Comparison of ENCODE assay signal across 15 cellular contexts in the genomic region with DNA sequence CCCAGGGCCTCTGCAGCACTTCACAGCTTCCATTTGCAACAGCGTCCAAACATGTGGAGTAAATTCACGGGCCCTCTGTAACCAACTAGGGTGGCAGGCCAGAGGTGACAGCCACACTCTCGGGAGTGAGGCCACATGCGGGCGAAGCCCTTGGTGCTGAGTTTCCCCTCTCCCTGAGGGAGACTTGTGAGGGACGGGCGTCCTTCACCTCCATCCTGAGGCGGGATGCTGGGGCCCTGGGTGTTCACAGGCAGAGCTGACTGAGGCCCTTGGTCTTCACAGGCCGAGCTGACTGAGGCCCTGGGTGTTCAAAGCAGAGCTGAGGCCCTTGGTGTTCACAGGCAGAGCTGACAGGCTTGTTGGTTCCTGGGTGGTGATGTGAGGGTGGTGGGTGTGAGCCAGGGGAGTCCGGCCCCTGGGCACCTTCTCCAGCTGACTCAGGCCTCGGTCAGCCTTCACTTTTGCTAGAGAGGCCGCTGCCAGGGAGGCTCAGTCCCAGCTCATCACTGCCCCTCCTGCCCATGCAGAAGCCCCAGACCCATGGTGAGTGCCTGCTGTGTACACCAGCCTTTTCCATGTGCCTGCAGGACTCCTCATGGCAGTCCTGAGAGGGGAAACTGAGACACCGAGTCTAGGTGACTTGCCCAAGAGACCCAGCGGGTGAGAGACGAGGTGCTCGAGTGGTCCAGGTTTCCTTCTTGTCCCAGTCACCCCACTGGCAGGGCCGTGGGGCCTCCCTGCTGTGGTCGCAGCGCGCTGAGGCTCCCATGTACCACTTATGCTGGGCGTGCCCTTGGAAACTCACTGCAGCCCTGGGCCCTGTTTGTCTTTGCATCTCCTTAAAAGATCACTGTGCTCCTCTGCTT. TPM values are rescaled to one million over a fixed set of nuclear protein-coding genes. Genes with fewer than 3 reads are reported as not detected.
A peak's percentile ranks its signal among the peaks of the same experiment; 100 is the strongest.
DNase-seq lines count a peak whose midpoint lies in the region; ATAC-seq and TF ChIP-seq lines count a peak whose summit lies in the region.
"Had no signal": no experiment of that assay in that cellular context is flagged by ENCODE, and none has a peak within 500 bp of the region (broad histone marks: within the 10 kb centered on the region; RNA-seq: fewer than 3 reads in every experiment).

No MANE protein-coding gene starts in this region.

- peak; percentile 6 for ATAC-seq in HG03521 (IDR thresholded peaks at IDR 0.05; ENCODE audit: unreplicated experiment)

- no peaks in the 10 kb centered on the region for H3K9me3 Mint-ChIP-seq in Caco-2 (ENCODE audit: unreplicated experiment)
- H3K9me3 Mint-ChIP-seq: activated naive CD4-positive, alpha-beta T cell treated with anti-CD3 and anti-CD28 coated beads, Interleukin-2, amount 50 U/mL, for 72 hours; IgD-negative memory B cell had no signal

- in situ Hi-C loops in KBM-7 (cut with MboI; ENCODE audit: low pct_unique_long_range_greater_than_20kb, low sequenced_read_pairs) = no loop called here

- no peak overlapping the region for H4K91ac ChIP-seq in trophoblast cell (ENCODE audit: low read depth, low read length)

- H3K4me3 ChIP-seq in Caco-2 (ENCODE audit: low read depth, low read length) (no peak overlapping the region), left ventricle myocardium inferior (peak overlapping the region; percentile 44), trophoblast cell (ENCODE audit: low read depth, low read length) (no peak overlapping the region), A673 (ENCODE audit: low read depth, low read length, poor library complexity, severe bottlenecking) (no peak overlapping the region), H7 (ENCODE audit: insufficient read depth, low read depth, low read length) (no peak overlapping the region), dorsolateral prefrontal cortex (no peak overlapping the region)

- no peak overlapping the region for H2BK5ac ChIP-seq in trophoblast cell (ENCODE audit: low read depth, low read length, poor library complexity)

- H3K18ac ChIP-seq in trophoblast cell (ENCODE audit: low read length) = no peak overlapping the region

- H2BK12ac ChIP-seq in trophoblast cell (ENCODE audit: low read length) = no peak overlapping the region

- H3K4me1 ChIP-seq in Caco-2 = peaks cover 31% of the 10 kb centered on the region
- peaks cover 100% of the 10 kb centered on the region for H3K4me1 ChIP-seq in left ventricle myocardium inferior
- H3K4me1 ChIP-seq in trophoblast cell (ENCODE audit: control insufficient read depth in 1 of 2, insufficient read depth in 2 of 2, low read length in 2 of 2) = peaks cover 3 to 10% of the 10 kb centered on the region in 2 experiments
- H3K4me1 ChIP-seq in A673 (ENCODE audit: insufficient read depth, low read length, poor library complexity, severe bottlenecking) = no peaks in the 10 kb centered on the region

- H3K9me3 ChIP-seq in Caco-2 = no peaks in the 10 kb centered on the region
- no peaks in the 10 kb centered on the region for H3K9me3 ChIP-seq in left ventricle myocardium inferior (replicated peaks)
- peaks cover 7% of the 10 kb centered on the region for H3K9me3 ChIP-seq in trophoblast cell (ENCODE audit: insufficient read depth, low read depth, low read length)
- H3K9me3 ChIP-seq in A673 (ENCODE audit: low read depth, low read length, poor library complexity, severe bottlenecking) = no peaks in the 10 kb centered on the region

- H3K36me3 Mint-ChIP-seq in Caco-2 (ENCODE audit: insufficient read depth, unreplicated experiment) = peaks cover 6% of the 10 kb centered on the region
- H3K36me3 Mint-ChIP-seq: activated naive CD4-positive, alpha-beta T cell treated with anti-CD3 and anti-CD28 coated beads, Interleukin-2, amount 50 U/mL, for 72 hours had no signal

- H3K27me3 ChIP-seq in Caco-2 (replicated peaks; ENCODE audit: control insufficient read depth, insufficient read depth, low read length) (no peaks in the 10 kb centered on the region), left ventricle myocardium inferior (ENCODE audit: low read depth) (no peaks in the 10 kb centered on the region), trophoblast cell (ENCODE audit: insufficient read depth, low read length) (no peaks in the 10 kb centered on the region), A673 (replicated peaks; ENCODE audit: insufficient read depth, low read depth, low read length, poor library complexity) (no peaks in the 10 kb centered on the region), H7 (ENCODE audit: control insufficient read depth, insufficient read depth, low read length) (no peaks in the 10 kb centered on the region), dorsolateral prefrontal cortex (no peaks in the 10 kb centered on the region)

- peak overlapping the region; percentile 18 for H2AFZ ChIP-seq in trophoblast cell (ENCODE audit: insufficient read depth, low read length, poor library complexity)

- WGBS in trophoblast cell (ENCODE audit: extremely low coverage, insufficient coverage, insufficient read length) = no CpG with 5 or more reads among the region's 21 CpGs

- BruUV-seq in Caco-2 (replicated peaks; lab: Mats Ljungman, UMichigan) (no TSS peak), A673 (replicated peaks; lab: Mats Ljungman, UMichigan) (no TSS peak)

- H3K14ac ChIP-seq in trophoblast cell (ENCODE audit: low read length) = no peak overlapping the region

- DNase-seq in Caco-2 = no peak
- no peak for DNase-seq in left ventricle myocardium inferior
- DNase-seq in trophoblast cell = no peak
- no peak for DNase-seq in A673 (ENCODE audit: low spot score)
- DNase-seq in H7 = no peak
- DNase-seq in dorsolateral prefrontal cortex = no peak
- no peak for DNase-seq in KBM-7
- DNase-seq: activated CD4-positive, alpha-beta T cell treated with anti-CD3 and anti-CD28 coated beads, Interleukin-2, amount 50 U/mL, for 4 hours; glutamatergic neuron; mesendoderm; NCI-H2107 had no signal

- no peak overlapping the region for H2BK120ac ChIP-seq in trophoblast cell (ENCODE audit: insufficient read depth, low read length, poor library complexity)

- POLR2A ChIA-PET in Caco-2 (lab: Charles Lee) (interaction anchor here (1.1 kb wide), 1 partner anchor 9 kb away, joined by 3 read pairs; a partner anchor contains a TSS), A673 (lab: Charles Lee; ENCODE audit: low non-redundant PET) (no interaction called here)

- H3K36me3 ChIP-seq in Caco-2 (ENCODE audit: control insufficient read depth, insufficient read depth, low read length) (no peaks in the 10 kb centered on the region; the same call in 1 of the 2 replicates), left ventricle myocardium inferior (peaks cover 12% of the 10 kb centered on the region), trophoblast cell (ENCODE audit: control insufficient read depth in 1 of 2, insufficient read depth in 2 of 2, low read length in 2 of 2) (peaks cover 44 to 64% of the 10 kb centered on the region in 2 experiments), A673 (ENCODE audit: insufficient read depth, low read length, poor library complexity, severe bottlenecking) (no peaks in the 10 kb centered on the region), H7 (replicated peaks; ENCODE audit: control insufficient read depth, insufficient read depth, low read length) (no peaks in the 10 kb centered on the region; the same call in none of the 2 replicates)

- peak overlapping the region; percentile 69 for H3K27ac Mint-ChIP-seq in Caco-2 (ENCODE audit: unreplicated experiment)
- H3K27ac Mint-ChIP-seq: IgD-negative memory B cell had no signal

- H3K79me2 ChIP-seq in trophoblast cell (ENCODE audit: control insufficient read depth, insufficient read depth, low read length, poor library complexity) = no peaks in the 10 kb centered on the region

- no peak overlapping the region for H4K8ac ChIP-seq in trophoblast cell (ENCODE audit: low read depth, low read length)

- no peak overlapping the region for H3K4me2 ChIP-seq in trophoblast cell (ENCODE audit: low read length)

- TF ChIP-seq CTCF in Caco-2 (IDR thresholded peaks at IDR 0.05; ENCODE audit: insufficient read depth in 1 of 2, low read depth in 1 of 2, low read length in 1 of 2, severe bottlenecking in 1 of 2, unreplicated experiment in 1 of 2) (no peak), left ventricle myocardium inferior (IDR thresholded peaks at IDR 0.05; ENCODE audit: borderline replicate concordance) (no peak), A673 (conservative IDR thresholded peaks at IDR 0.05; ENCODE audit: low read depth, low read length) (no peak), dorsolateral prefrontal cortex (IDR thresholded peaks at IDR 0.05 in 54 of 56, conservative IDR thresholded peaks at IDR 0.05 in 2 of 56; ENCODE audit: low read depth in 1 of 56, partially characterized antibody in 56 of 56) (no peak)

- H3K27ac ChIP-seq in left ventricle myocardium inferior (replicated peaks) (peak overlapping the region; percentile 91), trophoblast cell (ENCODE audit: low read depth, low read length) (no peak overlapping the region), A673 (ENCODE audit: low read depth, low read length, poor library complexity, severe bottlenecking) (no peak overlapping the region), dorsolateral prefrontal cortex (peak overlapping the region in 21 of 59 donors; percentile 3 to 86 (median 58))
- H3K27ac ChIP-seq: C4-2B had no signal

- peaks cover 11% of the 10 kb centered on the region for H3K4me1 Mint-ChIP-seq in Caco-2 (ENCODE audit: low read depth, unreplicated experiment)

- no peak overlapping the region for H4K12ac ChIP-seq in trophoblast cell (ENCODE audit: low read depth, low read length)

- no peak overlapping the region for H3K4ac ChIP-seq in trophoblast cell (ENCODE audit: low read depth, low read length)

- H3K4me3 Mint-ChIP-seq in Caco-2 (ENCODE audit: unreplicated experiment) = peak overlapping the region; percentile 17
- H3K4me3 Mint-ChIP-seq: IgD-negative memory B cell had no signal

- H3K9ac ChIP-seq in trophoblast cell (ENCODE audit: low read length) = no peak overlapping the region

- no peaks in the 10 kb centered on the region for H3K27me3 Mint-ChIP-seq in Caco-2 (ENCODE audit: insufficient read depth, unreplicated experiment)

- intact Hi-C loops in Caco-2 (cut with micrococcal nuclease; ENCODE audit: unreplicated experiment) = no loop called here
- intact Hi-C loops in left ventricle myocardium inferior (cut with micrococcal nuclease) = no loop called here
- intact Hi-C loops in A673 (cut with micrococcal nuclease; ENCODE audit: unreplicated experiment) = no loop called here
- intact Hi-C loops in dorsolateral prefrontal cortex (cut with DNase I) = no loop called here

- no peaks in the 10 kb centered on the region for H3K79me1 ChIP-seq in trophoblast cell (ENCODE audit: low read length)

- no peak overlapping the region for H2AK5ac ChIP-seq in trophoblast cell (ENCODE audit: low read length)

- H3K23ac ChIP-seq in trophoblast cell (ENCODE audit: low read length) = no peak overlapping the region

- CTCF ChIA-PET in Caco-2 (lab: Charles Lee) = interaction anchor here (1.2 to 1.6 kb wide), 3 partner anchors 9 to 50 kb away, joined by 3 to 8 read pairs (median 6); a partner anchor contains a TSS
- CTCF ChIA-PET in A673 (lab: Charles Lee) = no interaction called here

RNA-seq across cellular contexts. Expression of a gene that starts 8.5 kb away (rescaled TPM):
- total RNA-seq in Caco-2 (2022) (17.8 and 24.9 TPM in 2 replicates), left ventricle myocardium inferior (104 TPM), A673 (2021) (14.0 and 15.6 TPM in 2 replicates), dorsolateral prefrontal cortex (100 to 1,000 TPM in 2 of 120 experiments, 10 to 100 TPM in 118; 39.0 to 119 (median 62.4) TPM)
- 65.0 and 74.6 TPM in 2 replicates for polyA plus RNA-seq in trophoblast cell (2013)
- 21.0 and 22.6 TPM in 2 replicates for total RNA-seq in H7 (2014; rRNA removed; shearing (Covaris generic))
